Comparison of ENCODE assay signal across 8 cellular contexts in genomic region chr19:18117692-18118378, GRCh38. TPM values are rescaled to one million over a fixed set of nuclear protein-coding genes. Genes with fewer than 3 reads are reported as not detected.
DNase-seq lines count a peak whose midpoint lies in the region; ATAC-seq and TF ChIP-seq lines count a peak whose summit lies in the region.

No MANE protein-coding gene starts in this region.

- peaks cover 28% of the 10 kb centered on the region for H3K4me1 Mint-ChIP-seq in neural crest cell
- H3K4me1 Mint-ChIP-seq in stimulated activated naive CD8-positive, alpha-beta T cell treated with anti-CD3 and anti-CD28 coated beads, Interleukin-15, Interleukin-2, amounts not matched to agents 100 ng/mL and 50 ng/mL, for 24 hours (ENCODE audit: low read depth), result peaks cover 37% of the 10 kb centered on the region

- peak overlapping the region; percentile 13 for H3K27ac ChIP-seq in RWPE2 (ENCODE audit: poor library complexity, severe bottlenecking)

- peak overlapping the region; percentile 50 for H3K27ac Mint-ChIP-seq in neural crest cell (ENCODE audit: unreplicated experiment)
- H3K27ac Mint-ChIP-seq in stimulated activated naive CD8-positive, alpha-beta T cell treated with anti-CD3 and anti-CD28 coated beads, Interleukin-15, Interleukin-2, amounts not matched to agents 100 ng/mL and 50 ng/mL, for 24 hours, result peak overlapping the region; percentile 76

- no peaks in the 10 kb centered on the region for H3K27me3 ChIP-seq in RWPE2 (ENCODE audit: insufficient read depth, poor library complexity, severe bottlenecking)

- no peaks in the 10 kb centered on the region for H3K36me3 Mint-ChIP-seq in neural crest cell (ENCODE audit: low read depth)
- peaks cover 22% of the 10 kb centered on the region for H3K36me3 Mint-ChIP-seq in stimulated activated naive CD8-positive, alpha-beta T cell treated with anti-CD3 and anti-CD28 coated beads, Interleukin-15, Interleukin-2, amounts not matched to agents 100 ng/mL and 50 ng/mL, for 24 hours (ENCODE audit: low read depth)

- no peaks in the 10 kb centered on the region; the same call in 1 of the 2 replicates for H3K36me3 ChIP-seq in RWPE2 (ENCODE audit: low read depth)

- DNase-seq in DMS153 treated with DMSO at 0.1 percent for 48 hours (lab: John Stamatoyannopoulos, UW; ENCODE audit: unreplicated experiment) (peak; percentile 52), Kasumi-1 (lab: John Stamatoyannopoulos, UW) (peak; percentile 74 to 75), RWPE2 (ENCODE audit: low spot score) (no peak), foreskin fibroblast (peak; percentile 81 to 94), neural crest cell (ENCODE audit: low read depth, low spot score) (peak; percentile 91)
- peak; percentile 98 for DNase-seq in activated effector memory CD4-positive, alpha-beta T cell treated with anti-CD3 and anti-CD28 coated beads, Interleukin-2, amount 50 U/mL, for 16 hours

- peak; percentile 81 for ATAC-seq in GM21825 (IDR thresholded peaks at IDR 0.05; ENCODE audit: unreplicated experiment)
- ATAC-seq in RWPE2 (ENCODE audit: low read depth), result peak; percentile 72

- H3K27me3 Mint-ChIP-seq in neural crest cell (ENCODE audit: low read depth), result no peaks in the 10 kb centered on the region
- H3K27me3 Mint-ChIP-seq in stimulated activated naive CD8-positive, alpha-beta T cell treated with anti-CD3 and anti-CD28 coated beads, Interleukin-15, Interleukin-2, amounts not matched to agents 100 ng/mL and 50 ng/mL, for 24 hours, result no peaks in the 10 kb centered on the region

- peak overlapping the region; percentile 84 for H3K4me3 Mint-ChIP-seq in neural crest cell
- H3K4me3 Mint-ChIP-seq in stimulated activated naive CD8-positive, alpha-beta T cell treated with anti-CD3 and anti-CD28 coated beads, Interleukin-15, Interleukin-2, amounts not matched to agents 100 ng/mL and 50 ng/mL, for 24 hours, result peak overlapping the region; percentile 79

- TF ChIP-seq CTCF in RWPE2 (IDR thresholded peaks at IDR 0.05; ENCODE audit: poor library complexity, severe bottlenecking) (peak; percentile 20), foreskin fibroblast (IDR thresholded peaks at IDR 0.05; ENCODE audit: low read depth, low read length) (no peak), neural crest cell (conservative IDR thresholded peaks at IDR 0.05) (peak; percentile 20)

- H3K4me1 ChIP-seq in RWPE2 (ENCODE audit: insufficient read depth, poor library complexity, severe bottlenecking), result no peaks in the 10 kb centered on the region

- no peaks in the 10 kb centered on the region for H3K9me3 Mint-ChIP-seq in neural crest cell
- no peaks in the 10 kb centered on the region for H3K9me3 Mint-ChIP-seq in stimulated activated naive CD8-positive, alpha-beta T cell treated with anti-CD3 and anti-CD28 coated beads, Interleukin-15, Interleukin-2, amounts not matched to agents 100 ng/mL and 50 ng/mL, for 24 hours

- H3K4me3 ChIP-seq in RWPE2 (ENCODE audit: severe bottlenecking), result peak overlapping the region; percentile 42
- H3K4me3 ChIP-seq in foreskin fibroblast (ENCODE audit: low read depth in 1 of 2, low read length in 2 of 2), result peak overlapping the region; percentile 62 to 64

- no peaks in the 10 kb centered on the region for H3K9me3 ChIP-seq in RWPE2 (ENCODE audit: severe bottlenecking)

RNA-seq across cellular contexts. Expression of gene MAST3, which starts 20.3 kb away (rescaled TPM):
- 12.6 and 13.4 TPM in 2 replicates for total RNA-seq in neural crest cell

RNA-seq across cellular contexts. Expression of gene IL12RB1, which starts 31.1 kb away (rescaled TPM):
- total RNA-seq in neural crest cell, result not detected in 2 replicates

RNA-seq across cellular contexts. Expression of gene PIK3R2, which starts 35.1 kb away (rescaled TPM):
- 72.5 and 74.8 TPM in 2 replicates for total RNA-seq in neural crest cell

RNA-seq across cellular contexts. Expression of gene IFI30, which starts 55.8 kb away (rescaled TPM):
- total RNA-seq in neural crest cell, result not detected in 2 replicates
